1 cellular context compared by ENCODE assay signal in genomic region chr20:50980851-50981713, GRCh38.
TF ChIP-seq lines count a peak whose summit lies in the region.

No MANE protein-coding gene starts in this region.

TF ChIP-seq in endothelial cell of umbilical vein, 7 proteins besides CTCF, POLR2A, EP300 and RAD21:
- TF ChIP-seq FOS (IDR thresholded peaks at IDR 0.05; ENCODE audit: borderline replicate concordance, insufficient read depth, low read length) (no peak), GATA2 (IDR thresholded peaks at IDR 0.05; ENCODE audit: insufficient read depth, insufficient read length, low read depth, low read length) (no peak), MYC (IDR thresholded peaks at IDR 0.05; ENCODE audit: low read depth, low read length) (no peak), EZH2 (IDR thresholded peaks at IDR 0.05; ENCODE audit: borderline replicate concordance, low read depth, low read length, severe bottlenecking) (no peak), JUN (IDR thresholded peaks at IDR 0.05; ENCODE audit: borderline replicate concordance, insufficient read depth, insufficient read length, low read depth) (no peak), POLR2AphosphoS5 (IDR thresholded peaks at IDR 0.05; ENCODE audit: insufficient read depth, low read depth, low read length) (no peak)
- TF ChIP-seq, protein P1, sequence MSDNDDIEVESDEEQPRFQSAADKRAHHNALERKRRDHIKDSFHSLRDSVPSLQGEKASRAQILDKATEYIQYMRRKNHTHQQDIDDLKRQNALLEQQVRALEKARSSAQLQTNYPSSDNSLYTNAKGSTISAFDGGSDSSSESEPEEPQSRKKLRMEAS (IDR thresholded peaks at IDR 0.05; ENCODE audit: insufficient read depth, insufficient read length), result no peak
